ENCODE assay signal across 10 cellular contexts in genomic region chr14:104238424-104239184, GRCh38.
"Had no signal": no experiment of that assay in that cellular context is flagged by ENCODE, and none has a peak within 500 bp of the region (broad histone marks: within the 10 kb centered on the region; RNA-seq: fewer than 3 reads in every experiment).

No MANE protein-coding gene starts in this region.

- H3K4me1 ChIP-seq: gastrocnemius medialis had no signal

- DNase-seq: activated CD4-positive, alpha-beta T cell treated with anti-CD3 and anti-CD28 coated beads for 1 hour; activated CD4-positive, alpha-beta T cell treated with anti-CD3 and anti-CD28 coated beads, Interleukin-2, amount 50 U/mL, for 48 hours; activated naive CD4-positive, alpha-beta T cell treated with Interleukin-2 at 50 U/mL for 16 hours; colonic mucosa; effector memory CD8-positive, alpha-beta T cell; gastrocnemius medialis; stimulated activated naive B cell treated with anti-CD40 and anti-IgM and Interleukin-4, amounts not matched to agents 10 μg/mL and 1 μg/mL and 100 μg/mL, for 72 hours had no signal

- H3K27ac ChIP-seq: cardiac muscle cell, colonic mucosa, epithelial cell of prostate, gastrocnemius medialis, neutrophil had no signal

- H3K9me3 ChIP-seq: colonic mucosa had no signal

- H3K36me3 ChIP-seq: cardiac muscle cell, colonic mucosa, gastrocnemius medialis, neutrophil had no signal

- H3K4me3 ChIP-seq: cardiac muscle cell, colonic mucosa, gastrocnemius medialis had no signal

- H3K27me3 ChIP-seq: cardiac muscle cell, colonic mucosa, neutrophil had no signal
